ENCODE assay signal across 9 cellular contexts in genomic region chr9:16191691-16192402, GRCh38.
DNase-seq lines count a peak whose midpoint lies in the region; ATAC-seq and TF ChIP-seq lines count a peak whose summit lies in the region.
"Had no signal": no experiment of that assay in that cellular context is flagged by ENCODE, and none has a peak within 500 bp of the region (broad histone marks: within the 10 kb centered on the region; RNA-seq: fewer than 3 reads in every experiment).

No MANE protein-coding gene starts in this region.

- WGBS in sigmoid colon, 2 donors, result 4 to 5% methylated on average over 14 of the region's 14 CpGs

- peaks cover 5% of the 10 kb centered on the region for H3K9me3 Mint-ChIP-seq in activated naive CD8-positive, alpha-beta T cell treated with anti-CD3 and anti-CD28 coated beads, Interleukin-2, amount 50 U/mL, for 24 hours
- H3K9me3 Mint-ChIP-seq in T-helper 2 cell treated with Interferon-gamma antibody and Interleukin-4, amounts not matched to agents 5 μg/mL and 100 μg/mL, for 36 hours, result no peaks in the 10 kb centered on the region

- no peaks in the 10 kb centered on the region for H3K4me1 Mint-ChIP-seq in activated naive CD8-positive, alpha-beta T cell treated with anti-CD3 and anti-CD28 coated beads, Interleukin-2, amount 50 U/mL, for 24 hours
- H3K4me1 Mint-ChIP-seq in T-helper 2 cell treated with Interferon-gamma antibody and Interleukin-4, amounts not matched to agents 5 μg/mL and 100 μg/mL, for 36 hours (ENCODE audit: low read depth), result no peaks in the 10 kb centered on the region

- TF ChIP-seq CTCF in sigmoid colon (IDR thresholded peaks at IDR 0.05), result peak; percentile 65 to 85 (median 78)

- H3K27ac Mint-ChIP-seq in activated naive CD8-positive, alpha-beta T cell treated with anti-CD3 and anti-CD28 coated beads, Interleukin-2, amount 50 U/mL, for 24 hours, result no peak overlapping the region
- H3K27ac Mint-ChIP-seq in T-helper 2 cell treated with Interferon-gamma antibody and Interleukin-4, amounts not matched to agents 5 μg/mL and 100 μg/mL, for 36 hours, result no peak overlapping the region

- peak overlapping the region in 1 of 4 donors; percentile 8 for H3K4me3 ChIP-seq in sigmoid colon

- TF ChIP-seq EP300 in sigmoid colon (IDR thresholded peaks at IDR 0.05), result no peak

- H3K27me3 Mint-ChIP-seq in activated naive CD8-positive, alpha-beta T cell treated with anti-CD3 and anti-CD28 coated beads, Interleukin-2, amount 50 U/mL, for 24 hours, result no peaks in the 10 kb centered on the region
- no peaks in the 10 kb centered on the region for H3K27me3 Mint-ChIP-seq in T-helper 2 cell treated with Interferon-gamma antibody and Interleukin-4, amounts not matched to agents 5 μg/mL and 100 μg/mL, for 36 hours (ENCODE audit: low read depth)

- H3K4me3 Mint-ChIP-seq in activated naive CD8-positive, alpha-beta T cell treated with anti-CD3 and anti-CD28 coated beads, Interleukin-2, amount 50 U/mL, for 24 hours, result peak overlapping the region; percentile 5
- H3K4me3 Mint-ChIP-seq in T-helper 2 cell treated with Interferon-gamma antibody and Interleukin-4, amounts not matched to agents 5 μg/mL and 100 μg/mL, for 36 hours, result no peak overlapping the region

- H3K27me3 ChIP-seq in sigmoid colon, result no peaks in the 10 kb centered on the region
- H3K27me3 ChIP-seq: neutrophil had no signal

- H3K9me3 ChIP-seq in sigmoid colon, result no peaks in the 10 kb centered on the region
- H3K9me3 ChIP-seq: neutrophil had no signal

- peak; percentile 13 for DNase-seq in activated T-cell treated with anti-CD3 and anti-CD28 coated beads for 1 hour (ENCODE audit: low read depth)
- DNase-seq in activated T-cell treated with anti-CD3 and anti-CD28 coated beads for 4 hours, result no peak
- DNase-seq in NCI-H345 (lab: John Stamatoyannopoulos, UW), result peak; percentile 75
- peak; percentile 74 for DNase-seq in activated naive CD8-positive, alpha-beta T cell treated with anti-CD3 and anti-CD28 coated beads, Interleukin-2, amount 50 U/mL, for 24 hours
- peak; percentile 82 for DNase-seq in hepatic stellate cell (ENCODE audit: low spot score)
- DNase-seq in sigmoid colon, result peak; percentile 89
- DNase-seq in T-helper 2 cell treated with Interferon-gamma antibody and Interleukin-4, amounts not matched to agents 5 μg/mL and 100 μg/mL, for 36 hours (ENCODE audit: low spot score), result no peak

- no peaks in the 10 kb centered on the region for H3K36me3 ChIP-seq in sigmoid colon
- H3K36me3 ChIP-seq: neutrophil had no signal

- H3K27ac ChIP-seq in sigmoid colon, result peak overlapping the region in 3 of 4 donors; percentile 27 to 70 (median 60)
- H3K27ac ChIP-seq: neutrophil had no signal

- ATAC-seq in HG02763 (IDR thresholded peaks at IDR 0.05; ENCODE audit: unreplicated experiment), result peak; percentile 66
- peak; percentile 87 for ATAC-seq in activated naive CD8-positive, alpha-beta T cell treated with anti-CD3 and anti-CD28 coated beads, Interleukin-2, amount 50 U/mL, for 24 hours

- no peaks in the 10 kb centered on the region for H3K36me3 Mint-ChIP-seq in activated naive CD8-positive, alpha-beta T cell treated with anti-CD3 and anti-CD28 coated beads, Interleukin-2, amount 50 U/mL, for 24 hours (ENCODE audit: low read depth)
- H3K36me3 Mint-ChIP-seq in T-helper 2 cell treated with Interferon-gamma antibody and Interleukin-4, amounts not matched to agents 5 μg/mL and 100 μg/mL, for 36 hours (ENCODE audit: low read depth), result no peaks in the 10 kb centered on the region

- H3K4me1 ChIP-seq in sigmoid colon, result peaks cover 0 to 39% (median 22%) of the 10 kb centered on the region in 4 donors

- intact Hi-C loops in sigmoid colon (cut with DNase I), result loop anchor here (5.0 to 10.0 kb wide), 3 partner anchors 515 to 813 kb away; no protein-coding TSS in a partner anchor

- no peak for TF ChIP-seq POLR2A in sigmoid colon (IDR thresholded peaks at IDR 0.05)

Comparison
In these comparisons a context has a peak if more than half of its experiments do, and no peak if none do; other contexts are left out.
1. DNase-seq: peak in activated T-cell treated with anti-CD3 and anti-CD28 coated beads for 1 hour (single experiment), NCI-H345 (single experiment), activated naive CD8-positive, alpha-beta T cell treated with anti-CD3 and anti-CD28 coated beads, Interleukin-2, amount 50 U/mL, for 24 hours (single experiment), hepatic stellate cell (single experiment) and sigmoid colon (single experiment); none in activated T-cell treated with anti-CD3 and anti-CD28 coated beads for 4 hours (single experiment) and T-helper 2 cell treated with Interferon-gamma antibody and Interleukin-4, amounts not matched to agents 5 μg/mL and 100 μg/mL, for 36 hours (single experiment).